ENCODE assay signal across 1 cellular context in genomic region chr1:223142795-223143759, GRCh38.
TF ChIP-seq lines count a peak whose summit lies in the region.

Gene TLR5, minus strand, starts transcription at chr1:223143248. Its CDS starts 30,217 bp downstream, at chr1:223113031.

TF ChIP-seq in K562, 482 proteins besides CTCF, POLR2A, EP300 and RAD21 (continued from another document and continues in another):
- peak; percentile 85 for TF ChIP-seq CHD2 (IDR thresholded peaks at IDR 0.05; ENCODE audit: low read depth, low read length)
- TF ChIP-seq ZNF589 (CRISPR knock-in tag; IDR thresholded peaks at IDR 0.05; ENCODE audit: low read depth), result no peak
- peak; percentile 88 for TF ChIP-seq ARID4B (CRISPR knock-in tag; IDR thresholded peaks at IDR 0.05)
- TF ChIP-seq ZNF583 (CRISPR knock-in tag; IDR thresholded peaks at IDR 0.05), result peak; percentile 80
- no peak for TF ChIP-seq ZNF140 (CRISPR knock-in tag; IDR thresholded peaks at IDR 0.05)
- peak; percentile 98 for TF ChIP-seq SMAD4 (CRISPR knock-in tag; conservative IDR thresholded peaks at IDR 0.05)
- TF ChIP-seq NRF1 (conservative IDR thresholded peaks at IDR 0.05 in 1 of 2, IDR thresholded peaks at IDR 0.05 in 1 of 2), result peak; percentile 88 to 89
- peak; percentile 96 for TF ChIP-seq ZNF224 (CRISPR knock-in tag; IDR thresholded peaks at IDR 0.05)
- peak; percentile 79 for TF ChIP-seq HNRNPLL (IDR thresholded peaks at IDR 0.05; ENCODE audit: low read depth, low read length, poor library complexity, severe bottlenecking)
- TF ChIP-seq PRMT5 (CRISPR knock-in tag; IDR thresholded peaks at IDR 0.05), result no peak
- no peak for TF ChIP-seq HLTF (IDR thresholded peaks at IDR 0.05)
- TF ChIP-seq HNRNPK (IDR thresholded peaks at IDR 0.05; ENCODE audit: low read depth, low read length, poor library complexity, severe bottlenecking), result no peak
- TF ChIP-seq MYC (IDR thresholded peaks at IDR 0.05; ENCODE audit: low read depth, low read length), result peak; percentile 84
- TF ChIP-seq MYC (CRISPR knock-in tag; IDR thresholded peaks at IDR 0.05; ENCODE audit: borderline replicate concordance, low read depth), result peak; percentile 49; the same call in 1 of the 2 replicates
- peak; percentile 90 for TF ChIP-seq CTBP1 (IDR thresholded peaks at IDR 0.05; ENCODE audit: borderline replicate concordance)
- peak; percentile 86 for TF ChIP-seq EGR1 (conservative IDR thresholded peaks at IDR 0.05)
- peak; percentile 76; the same call in 1 of the 2 replicates for TF ChIP-seq KLF13 (tag; IDR thresholded peaks at IDR 0.05; ENCODE audit: borderline replicate concordance, low read depth)
- TF ChIP-seq ZBTB1 (CRISPR knock-in tag; IDR thresholded peaks at IDR 0.05; ENCODE audit: borderline replicate concordance, low read depth), result peak; percentile 88
- TF ChIP-seq EHMT2 (IDR thresholded peaks at IDR 0.05), result peak; percentile 48; the same call in 1 of the 2 replicates
- peak; percentile 81 for TF ChIP-seq HINFP (tag; conservative IDR thresholded peaks at IDR 0.05; ENCODE audit: low read depth)
- TF ChIP-seq ZBTB2 (IDR thresholded peaks at IDR 0.05), result peak; percentile 72; the same call in 1 of the 2 replicates
- TF ChIP-seq DACH1 (IDR thresholded peaks at IDR 0.05; ENCODE audit: partially characterized antibody), result peak; percentile 9
- TF ChIP-seq GABPB2 (CRISPR knock-in tag; conservative IDR thresholded peaks at IDR 0.05), result no peak
- peak; percentile 54; the same call in 1 of the 2 replicates for TF ChIP-seq SMARCE1 (IDR thresholded peaks at IDR 0.05)
- peak; percentile 38; the same call in 1 of the 2 replicates for TF ChIP-seq RNF2 (IDR thresholded peaks at IDR 0.05)
- peak; percentile 58; the same call in 1 of the 2 replicates for TF ChIP-seq NR4A1 (CRISPR knock-in tag; IDR thresholded peaks at IDR 0.05)
- peak; percentile 71; the same call in 1 of the 2 replicates for TF ChIP-seq NR4A1 (tag; IDR thresholded peaks at IDR 0.05)
- peak; percentile 79; the same call in 1 of the 2 replicates for TF ChIP-seq ZNF165 (CRISPR knock-in tag; IDR thresholded peaks at IDR 0.05; ENCODE audit: borderline replicate concordance)
- 0 out of 2 replicates have a peak, but pooled peaks have one; percentile 37 for TF ChIP-seq DIDO1 (tag; IDR thresholded peaks at IDR 0.05; ENCODE audit: low read depth)
- TF ChIP-seq ZBTB33 (CRISPR knock-in tag; IDR thresholded peaks at IDR 0.05), result peak; percentile 88
- TF ChIP-seq FOXJ3 (CRISPR knock-in tag; IDR thresholded peaks at IDR 0.05), result no peak
- TF ChIP-seq STAT6 (CRISPR knock-in tag; IDR thresholded peaks at IDR 0.05), result no peak
- peak in 1 of 2 experiments; percentile 43; a peak in 1 of 4 replicates for TF ChIP-seq SRF (CRISPR knock-in tag; IDR thresholded peaks at IDR 0.05)
- TF ChIP-seq AFF4 (CRISPR knock-in tag; IDR thresholded peaks at IDR 0.05), result peak; percentile 93
- TF ChIP-seq CBX5 (IDR thresholded peaks at IDR 0.05; ENCODE audit: borderline replicate concordance, low read depth), result no peak
- TF ChIP-seq ESRRA (IDR thresholded peaks at IDR 0.05; ENCODE audit: borderline replicate concordance, low read depth), result peak; percentile 60
- peak; percentile 85 for TF ChIP-seq SP1 (CRISPR knock-in tag; IDR thresholded peaks at IDR 0.05)
- no peak for TF ChIP-seq SRSF7 (optimal IDR thresholded peaks at IDR 0.05; ENCODE audit: low read depth, low read length)
- TF ChIP-seq CLOCK (CRISPR knock-in tag; IDR thresholded peaks at IDR 0.05; ENCODE audit: borderline replicate concordance), result 0 out of 2 replicates have a peak, but pooled peaks have one; percentile 19
- TF ChIP-seq LCOR (CRISPR knock-in tag; IDR thresholded peaks at IDR 0.05), result peak; percentile 99
- 0 out of 2 replicates have a peak, but pooled peaks have one; percentile 52 for TF ChIP-seq MTA1 (IDR thresholded peaks at IDR 0.05; ENCODE audit: borderline replicate concordance)
- peak; percentile 93 for TF ChIP-seq ZFX (CRISPR knock-in tag; IDR thresholded peaks at IDR 0.05)
- 0 out of 2 replicates have a peak, but pooled peaks have one; percentile 46 for TF ChIP-seq HDGF (IDR thresholded peaks at IDR 0.05)
- TF ChIP-seq RBFOX2 (IDR thresholded peaks at IDR 0.05; ENCODE audit: low read depth, low read length), result peak; percentile 87
